Comparison of ENCODE assay signal across 10 cellular contexts in genomic region chr3:114428173-114428606, GRCh38.
DNase-seq lines count a peak whose midpoint lies in the region; ATAC-seq and TF ChIP-seq lines count a peak whose summit lies in the region.
"Had no signal": no experiment of that assay in that cellular context is flagged by ENCODE, and none has a peak within 500 bp of the region (broad histone marks: within the 10 kb centered on the region; RNA-seq: fewer than 3 reads in every experiment).

No MANE protein-coding gene starts in this region.

- no peak for TF ChIP-seq CTCF in suprapubic skin (IDR thresholded peaks at IDR 0.05)

- peaks cover 8 to 13% (median 12%) of the 10 kb centered on the region in 3 donors for H3K4me1 Mint-ChIP-seq in naive B cell

- DNase-seq in naive B cell (peak; percentile 23), OCI-M2 (lab: John Stamatoyannopoulos, UW; ENCODE audit: unreplicated experiment) (no peak), AG08395 (ENCODE audit: low spot score) (no peak), suprapubic skin (ENCODE audit: low spot score in 2 of 2) (no peak), putamen (ENCODE audit: low spot score) (no peak)
- DNase-seq: COR-L47, NCI-H1417 had no signal

- peak overlapping the region in 5 of 6 donors; percentile 38 to 97 (median 90) for H3K27ac Mint-ChIP-seq in naive B cell

- 93% methylated on average over 5 of the region's 5 CpGs for WGBS in suprapubic skin

- H3K27me3 ChIP-seq in suprapubic skin, result no peaks in the 10 kb centered on the region

- H3K4me3 ChIP-seq in suprapubic skin, result no peak overlapping the region

- no peak for TF ChIP-seq EP300 in suprapubic skin (IDR thresholded peaks at IDR 0.05)

- peak overlapping the region in 1 of 8 donors; percentile 53 for H3K4me3 Mint-ChIP-seq in naive B cell

- ATAC-seq in GM19023 (IDR thresholded peaks at IDR 0.05; ENCODE audit: unreplicated experiment) (peak; percentile 79), HG02759 (IDR thresholded peaks at IDR 0.05; ENCODE audit: unreplicated experiment) (peak; percentile 91), HG03558 (IDR thresholded peaks at IDR 0.05; ENCODE audit: extremely low read depth, unreplicated experiment) (peak; percentile 86), naive B cell (ENCODE audit: low read depth in 2 of 2) (peak; percentile 88 to 89)

- H3K4me1 ChIP-seq in suprapubic skin, result peaks cover 8% of the 10 kb centered on the region

- H3K36me3 ChIP-seq in suprapubic skin, result no peaks in the 10 kb centered on the region

- no peaks in the 10 kb centered on the region for H3K36me3 Mint-ChIP-seq in naive B cell

- H3K9me3 ChIP-seq in suprapubic skin, result no peaks in the 10 kb centered on the region

- H3K27me3 Mint-ChIP-seq in naive B cell, result no peaks in the 10 kb centered on the region

- no peak for TF ChIP-seq POLR2A in suprapubic skin (IDR thresholded peaks at IDR 0.05)

- H3K9me3 Mint-ChIP-seq in naive B cell, result no peaks in the 10 kb centered on the region

- no peak overlapping the region for H3K27ac ChIP-seq in suprapubic skin
